In genomic region chr1:15974855-15975254, GRCh38 we compare ENCODE assay signal across 8 cellular contexts. TPM values are rescaled to one million over a fixed set of nuclear protein-coding genes. Genes with fewer than 3 reads are reported as not detected.
A peak's percentile ranks its signal among the peaks of the same experiment; 100 is the strongest.
DNase-seq lines count a peak whose midpoint lies in the region; ATAC-seq and TF ChIP-seq lines count a peak whose summit lies in the region.

No MANE protein-coding gene starts in this region.

- H3K9me2 ChIP-seq in GM23338 (ENCODE audit: insufficient read depth) (no peaks in the 10 kb centered on the region), hepatocyte (replicated peaks; ENCODE audit: insufficient read depth) (no peaks in the 10 kb centered on the region)

- peaks cover 42% of the 10 kb centered on the region for H3K36me3 Mint-ChIP-seq in CD4-positive, alpha-beta T cell (ENCODE audit: low read depth)
- H3K36me3 Mint-ChIP-seq in GM23338 (ENCODE audit: low read depth) (peaks cover 22% of the 10 kb centered on the region), WTC11 (peaks cover 23% of the 10 kb centered on the region)

- peak overlapping the region; percentile 73 for H3K4me3 ChIP-seq in GM23338
- peak overlapping the region; percentile 95 for H3K4me3 ChIP-seq in hepatocyte

- no peak overlapping the region for H3K27ac ChIP-seq in CD4-positive, alpha-beta T cell (ENCODE audit: low read depth, low read length)
- no peak overlapping the region for H3K27ac ChIP-seq in GM23338 (ENCODE audit: low read depth)
- H3K27ac ChIP-seq in hepatocyte: peak overlapping the region; percentile 8

- no peak for TF ChIP-seq CTCF in CD4-positive, alpha-beta T cell (IDR thresholded peaks at IDR 0.05)
- TF ChIP-seq CTCF in GM23338 (conservative IDR thresholded peaks at IDR 0.05; ENCODE audit: low read depth in 2 of 2) (no peak), WTC11 (IDR thresholded peaks at IDR 0.05) (no peak), hepatocyte (IDR thresholded peaks at IDR 0.05; ENCODE audit: poor library complexity) (no peak)

- WGBS in hepatocyte (ENCODE audit: low lambda C conversion rate, missing lambda C conversion rate): 53% methylated on average over 9 of the region's 9 CpGs

- H2AFZ ChIP-seq in GM23338 (peak overlapping the region; percentile 70; the same call in 1 of the 2 replicates), hepatocyte (no peak overlapping the region)

- H3K4me2 ChIP-seq in GM23338 (peak overlapping the region; percentile 89), hepatocyte (peak overlapping the region; percentile 87)

- H3K36me3 ChIP-seq in GM23338 (ENCODE audit: insufficient read depth) (no peaks in the 10 kb centered on the region), hepatocyte (replicated peaks; ENCODE audit: insufficient read depth, low read depth) (no peaks in the 10 kb centered on the region)

- H3F3A ChIP-seq in GM23338 (replicated peaks; ENCODE audit: low read depth): peaks cover 6% of the 10 kb centered on the region; the same call in 1 of the 2 replicates

- H3K9me3 ChIP-seq in CD4-positive, alpha-beta T cell (ENCODE audit: control insufficient read depth, low read length): no peaks in the 10 kb centered on the region
- H3K9me3 ChIP-seq in hepatocyte (ENCODE audit: low read depth): no peaks in the 10 kb centered on the region

- H4K20me1 ChIP-seq in GM23338 (replicated peaks; ENCODE audit: insufficient read depth) (no peaks in the 10 kb centered on the region), hepatocyte (ENCODE audit: insufficient read depth, poor library complexity, severe bottlenecking) (peaks cover 8% of the 10 kb centered on the region)

- CTCF ChIA-PET in CD4-positive, alpha-beta T cell (lab: Charles Lee): interaction anchor here (1.5 to 1.7 kb wide), 3 partner anchors 17 to 128 kb away, joined by 3 to 5 read pairs (median 4); partner anchors contain the start of gene SPEN
- CTCF ChIA-PET in WTC11 (lab: Charles Lee): interaction anchor here (0.6 to 3.1 kb wide), 24 partner anchors 10 to 443 kb away, joined by 3 to 19 read pairs (median 4); partner anchors contain the start of genes FAM131C, SPEN and SRARP

- POLR2A ChIA-PET in CD4-positive, alpha-beta T cell (lab: Charles Lee): interaction anchor here (0.6 to 3.0 kb wide), 6 partner anchors 8 to 188 kb away, joined by 3 to 29 read pairs (median 10); partner anchors contain the start of gene SPEN
- POLR2A ChIA-PET in WTC11 (lab: Charles Lee): no interaction called here

- H3K27me3 ChIP-seq in CD4-positive, alpha-beta T cell (ENCODE audit: control insufficient read depth, insufficient read depth, low read length): no peaks in the 10 kb centered on the region
- H3K27me3 ChIP-seq in GM23338 (ENCODE audit: insufficient read depth): no peaks in the 10 kb centered on the region
- no peaks in the 10 kb centered on the region for H3K27me3 ChIP-seq in hepatocyte

- intact Hi-C loops in CD4-positive, alpha-beta T cell (cut with DNase I, micrococcal nuclease): loop anchor here in 1 of 2 experiments (5.0 to 10.0 kb wide), 5 partner anchors 123 to 1080 kb away; partner anchors contain the start of genes DDI2 and SDHB

- peaks cover 38% of the 10 kb centered on the region for H3K4me1 Mint-ChIP-seq in CD4-positive, alpha-beta T cell (ENCODE audit: low read depth)
- H3K4me1 Mint-ChIP-seq in GM23338 (peaks cover 13% of the 10 kb centered on the region), WTC11 (peaks cover 12% of the 10 kb centered on the region)

- no peaks in the 10 kb centered on the region for H3K9me3 Mint-ChIP-seq in CD4-positive, alpha-beta T cell
- peaks cover 13% of the 10 kb centered on the region for H3K9me3 Mint-ChIP-seq in GM23338
- H3K9me3 Mint-ChIP-seq in WTC11: peaks cover 13% of the 10 kb centered on the region

- H3K79me2 ChIP-seq in GM23338 (replicated peaks; ENCODE audit: insufficient read depth) (peaks cover 23% of the 10 kb centered on the region), hepatocyte (peaks cover 58% of the 10 kb centered on the region)

- no peak for ATAC-seq in CD4-positive, alpha-beta T cell (ENCODE audit: poor library complexity)
- ATAC-seq in GM23338: no peak; the same call in 2 of the 3 replicates
- no peak for ATAC-seq in WTC11
- ATAC-seq in stimulated activated naive CD8-positive, alpha-beta T cell treated with anti-CD3 and anti-CD28 coated beads, Interleukin-15, Interleukin-2, amounts not matched to agents 100 U/mL and 50 U/mL, for 24 hours: peak; percentile 54
- no peak for ATAC-seq in GM21619 (IDR thresholded peaks at IDR 0.05; ENCODE audit: unreplicated experiment)

- H3K27ac Mint-ChIP-seq in CD4-positive, alpha-beta T cell: peak overlapping the region; percentile 92
- no peak overlapping the region; the same call in 1 of the 2 replicates for H3K27ac Mint-ChIP-seq in GM23338
- peak overlapping the region; percentile 25; the same call in 1 of the 2 replicates for H3K27ac Mint-ChIP-seq in WTC11

- H3K4me3 Mint-ChIP-seq in CD4-positive, alpha-beta T cell: peak overlapping the region; percentile 93
- H3K4me3 Mint-ChIP-seq in GM23338: peak overlapping the region; percentile 91
- peak overlapping the region; percentile 89 for H3K4me3 Mint-ChIP-seq in WTC11

- DNase-seq in CD4-positive, alpha-beta T cell: no peak
- DNase-seq in GM23338 (ENCODE audit: low spot score): no peak
- no peak for DNase-seq in WTC11 (ENCODE audit: low spot score)
- DNase-seq in hepatocyte (ENCODE audit: low spot score): no peak
- peak; percentile 60 for DNase-seq in stimulated activated naive CD8-positive, alpha-beta T cell treated with anti-CD3 and anti-CD28 coated beads, Interleukin-15, Interleukin-2, amounts not matched to agents 100 U/mL and 50 U/mL, for 24 hours
- DNase-seq in HUDEP-2 (lab: John Stamatoyannopoulos, UW; ENCODE audit: unreplicated experiment in 76 of 76): no peak
- DNase-seq in HK-2 (ENCODE audit: unreplicated experiment): no peak

- H3K4me1 ChIP-seq in GM23338 (ENCODE audit: insufficient read depth) (peaks cover 8% of the 10 kb centered on the region), hepatocyte (ENCODE audit: insufficient read depth) (peaks cover 9% of the 10 kb centered on the region)

- H3K27me3 Mint-ChIP-seq in CD4-positive, alpha-beta T cell: no peaks in the 10 kb centered on the region
- H3K27me3 Mint-ChIP-seq in GM23338 (ENCODE audit: insufficient read depth, low read depth, poor library complexity): peaks cover 3% of the 10 kb centered on the region
- no peaks in the 10 kb centered on the region; the same call in 1 of the 2 replicates for H3K27me3 Mint-ChIP-seq in WTC11 (ENCODE audit: low read depth)

TF ChIP-seq in GM23338, 12 proteins besides CTCF, POLR2A, EP300 and RAD21 (continues in another document):
- TF ChIP-seq STAT1 (IDR thresholded peaks at IDR 0.05; ENCODE audit: unreplicated experiment) (no peak), CREB1 (CRISPR knock-in tag; IDR thresholded peaks at IDR 0.05; ENCODE audit: low read depth) (no peak)

TF ChIP-seq in WTC11, 78 proteins besides CTCF, POLR2A, EP300 and RAD21:
- TF ChIP-seq MLX (CRISPR knock-in tag; IDR thresholded peaks at IDR 0.05) (no peak), ZNF425 (CRISPR knock-in tag; conservative IDR thresholded peaks at IDR 0.05) (no peak)

RNA-seq across cellular contexts. Expression of gene ZBTB17, which starts 1.0 kb away (rescaled TPM):
- 10 to 100 TPM; 70.2 to 78.1 TPM for total RNA-seq in CD4-positive, alpha-beta T cell
- total RNA-seq in GM23338 (2014; rRNA removed; shearing (Covaris generic)): 21.6 and 26.6 TPM in 2 replicates
- polyA plus RNA-seq in GM23338 (2016; fragmentation: Nextera tagmentation; extraction: Ambion mirVana) (21.9 and 22.5 TPM in 2 replicates), hepatocyte (32.3 and 51.1 TPM in 2 replicates)
- total RNA-seq in WTC11 (2021) (27.6 to 32.0 TPM (median 27.9 TPM) in 3 replicates), hepatocyte (15.3 and 16.8 TPM in 2 replicates)

RNA-seq across cellular contexts. Expression of gene SRARP, which starts 29.2 kb away (rescaled TPM):
- not detected for total RNA-seq in CD4-positive, alpha-beta T cell
- total RNA-seq in GM23338 (2014; rRNA removed; shearing (Covaris generic)): 0.43 TPM in 1 of 2 replicates, not detected in the other
- polyA plus RNA-seq in GM23338 (2016; fragmentation: Nextera tagmentation; extraction: Ambion mirVana) (not detected in 2 replicates), hepatocyte (not detected in 2 replicates)
- total RNA-seq in WTC11 (2021) (0.11 TPM in 1 of 3 replicates, not detected in the others), hepatocyte (not detected in 2 replicates)

RNA-seq across cellular contexts. Expression of gene HSPB7, which starts 43.0 kb away (rescaled TPM):
- total RNA-seq in CD4-positive, alpha-beta T cell: not detected
- not detected in 2 replicates for total RNA-seq in GM23338 (2014; rRNA removed; shearing (Covaris generic))
- polyA plus RNA-seq in GM23338 (2016; fragmentation: Nextera tagmentation; extraction: Ambion mirVana): 0.13 and 0.97 TPM in 2 replicates
- total RNA-seq in WTC11 (2021): 0.11 to 0.23 TPM (median 0.21 TPM) in 3 replicates
- 12.6 and 17.4 TPM in 2 replicates for total RNA-seq in hepatocyte
- 59.4 and 66.2 TPM in 2 replicates for polyA plus RNA-seq in hepatocyte

RNA-seq across cellular contexts. Expression of gene CLCNKA, which starts 47.0 kb away (rescaled TPM):
- total RNA-seq in CD4-positive, alpha-beta T cell: not detected
- 0.59 TPM in 1 of 2 replicates, not detected in the other for total RNA-seq in GM23338 (2014; rRNA removed; shearing (Covaris generic))
- polyA plus RNA-seq in GM23338 (2016; fragmentation: Nextera tagmentation; extraction: Ambion mirVana) (0.50 and 0.76 TPM in 2 replicates), hepatocyte (1.3 and 2.7 TPM in 2 replicates)
- total RNA-seq in WTC11 (2021) (1.5 to 2.7 TPM (median 2.7 TPM) in 3 replicates), hepatocyte (1.0 and 1.3 TPM in 2 replicates)

Comparison
In these comparisons a context has a peak if more than half of its experiments do, and no peak if none do; other contexts are left out.
1. RNA of gene HSPB7, which starts 43.0 kb away (total RNA-seq): 12.6 to 17.4 TPM in hepatocyte; not detected in GM23338, 0.11 to 0.23 TPM in WTC11 and not detected in CD4-positive, alpha-beta T cell; every median in the first group is over 10 times any median in the second.
2. Peak in every context shown above with its lines, with median percentiles within 50 percentile points of each other: H3K4me3 Mint-ChIP-seq.